ENCODE assay signal across 12 cellular contexts in genomic region chr12:118292836-118293235, GRCh38.
DNase-seq lines count a peak whose midpoint lies in the region; ATAC-seq lines count a peak whose summit lies in the region.
"Had no signal": no experiment of that assay in that cellular context is flagged by ENCODE, and none has a peak within 500 bp of the region (broad histone marks: within the 10 kb centered on the region; RNA-seq: fewer than 3 reads in every experiment).

No MANE protein-coding gene starts in this region.

- no peak overlapping the region for H3K4me2 ChIP-seq in GM23248 (ENCODE audit: unreplicated experiment)
- H3K4me2 ChIP-seq: BLaER1 treated with 17β-estradiol and CSF1 and Interleukin-3, amounts not matched to agents 10 nM and 100 nM had no signal

- in situ Hi-C loops in GM23248 (cut with MboI) (no loop called here), G401 (cut with HindIII; ENCODE audit: low sequenced_read_pairs) (no loop called here)

- peaks cover 48% of the 10 kb centered on the region for H3K79me2 ChIP-seq in GM23248 (ENCODE audit: insufficient read depth)

- H3K36me3 ChIP-seq in GM23248 (ENCODE audit: low read depth) (0 out of 2 replicates have a peak, but pooled peaks cover 4% of the 10 kb centered on the region), adipocyte (ENCODE audit: control insufficient read depth, insufficient read depth, low read length, severe bottlenecking) (no peaks in the 10 kb centered on the region)

- H3K27me3 ChIP-seq in GM23248 (replicated peaks; ENCODE audit: insufficient read depth) = no peaks in the 10 kb centered on the region
- H3K27me3 ChIP-seq in adipocyte (replicated peaks; ENCODE audit: control insufficient read depth, insufficient read depth, low read length) = no peaks in the 10 kb centered on the region
- H3K27me3 ChIP-seq: BLaER1 treated with 17β-estradiol and CSF1 and Interleukin-3, amounts not matched to agents 10 nM and 100 nM had no signal

- H3K27ac ChIP-seq in GM23248 = no peak overlapping the region
- H3K27ac ChIP-seq: BLaER1 treated with 17β-estradiol and CSF1 and Interleukin-3, amounts not matched to agents 10 nM and 100 nM had no signal

- H3K4me3 ChIP-seq in GM23248 (no peak overlapping the region), adipocyte (ENCODE audit: low read length) (no peak overlapping the region)
- H3K4me3 ChIP-seq: BLaER1 treated with 17β-estradiol and CSF1 and Interleukin-3, amounts not matched to agents 10 nM and 100 nM; GM12878 had no signal

- H3K4me1 ChIP-seq in GM23248 (ENCODE audit: insufficient read depth) = peaks cover 5% of the 10 kb centered on the region; the same call in 1 of the 2 replicates
- peaks cover 15% of the 10 kb centered on the region for H3K4me1 ChIP-seq in adipocyte (ENCODE audit: control insufficient read depth, insufficient read depth, low read length)
- H3K4me1 ChIP-seq: BLaER1 treated with 17β-estradiol and CSF1 and Interleukin-3, amounts not matched to agents 10 nM and 100 nM had no signal

- WGBS in GM23248 (ENCODE audit: low coverage in 1 of 2, low lambda C conversion rate in 2 of 2, missing lambda C conversion rate in 2 of 2), 2 experiments = 96 to 97% methylated on average over 1 of the region's 1 CpG

- no peak for ATAC-seq in HG02610 (IDR thresholded peaks at IDR 0.05; ENCODE audit: unreplicated experiment)
- ATAC-seq: CD8-positive, alpha-beta T cell; GM12878 had no signal

- peak; percentile 31 for DNase-seq in GM23248
- peak; percentile 20 for DNase-seq in adipocyte (ENCODE audit: low read depth)
- peak; percentile 35 for DNase-seq in fibroblast of gingiva (ENCODE audit: low read depth)
- DNase-seq in head of caudate nucleus = no peak
- DNase-seq in G401 (ENCODE audit: low spot score) = no peak
- DNase-seq: Calu3; CD8-positive, alpha-beta T cell; DMS79 treated with DMSO at 0.1 percent for 48 hours; H9 had no signal

- intact Hi-C loops in head of caudate nucleus (cut with DNase I) = no loop called here

- H3K9me3 ChIP-seq in GM23248 (ENCODE audit: low read depth) (no peaks in the 10 kb centered on the region), adipocyte (ENCODE audit: control insufficient read depth, low read length) (no peaks in the 10 kb centered on the region)
- H3K9me3 ChIP-seq: BLaER1 treated with 17β-estradiol and CSF1 and Interleukin-3, amounts not matched to agents 10 nM and 100 nM had no signal

- H4K20me1 ChIP-seq in GM23248 (ENCODE audit: insufficient read depth) = no peaks in the 10 kb centered on the region

- H3K9ac ChIP-seq in GM23248 (no peak overlapping the region), adipocyte (ENCODE audit: low read length) (peak overlapping the region; percentile 27)
- H3K9ac ChIP-seq: BLaER1 treated with 17β-estradiol and CSF1 and Interleukin-3, amounts not matched to agents 10 nM and 100 nM had no signal

- no peak overlapping the region for H2AFZ ChIP-seq in GM23248

- no peaks in the 10 kb centered on the region for H3K9me2 ChIP-seq in GM23248 (ENCODE audit: insufficient read depth)

- 0 out of 2 replicates have a peak, but pooled peaks cover 4% of the 10 kb centered on the region for H3F3A ChIP-seq in GM23248 (ENCODE audit: insufficient read depth)

Comparison
In these comparisons a context has a peak if more than half of its experiments do, and no peak if none do; other contexts are left out.
1. DNase-seq: peak in GM23248 (single experiment), adipocyte (single experiment) and fibroblast of gingiva (single experiment); none in head of caudate nucleus (0 of 42) and G401 (single experiment).